10 cellular contexts compared by ENCODE assay signal in genomic region chr2:11698009-11698922, GRCh38. TPM values are rescaled to one million over a fixed set of nuclear protein-coding genes. Genes with fewer than 3 reads are reported as not detected.
DNase-seq lines count a peak whose midpoint lies in the region; ATAC-seq and TF ChIP-seq lines count a peak whose summit lies in the region.
"Had no signal": no experiment of that assay in that cellular context is flagged by ENCODE, and none has a peak within 500 bp of the region (broad histone marks: within the 10 kb centered on the region; RNA-seq: fewer than 3 reads in every experiment).

No MANE protein-coding gene starts in this region.

- H3K9me2 ChIP-seq in SK-N-SH, result no peaks in the 10 kb centered on the region

- H3K27me3 ChIP-seq in SK-N-SH (ENCODE audit: insufficient read depth), result no peaks in the 10 kb centered on the region
- H3K27me3 ChIP-seq in left ventricle myocardium inferior (ENCODE audit: low read depth), result no peaks in the 10 kb centered on the region
- no peaks in the 10 kb centered on the region for H3K27me3 ChIP-seq in sigmoid colon
- H3K27me3 ChIP-seq: foreskin keratinocyte had no signal

- WGBS in SK-N-SH (ENCODE audit: low lambda C conversion rate), result 86% methylated on average over 17 of the region's 24 CpGs
- 73 to 79% methylated on average over 24 of the region's 24 CpGs for WGBS in sigmoid colon, 2 donors

- no peaks in the 10 kb centered on the region for H3K9me3 ChIP-seq in SK-N-SH
- no peaks in the 10 kb centered on the region for H3K9me3 ChIP-seq in left ventricle myocardium inferior (replicated peaks)
- H3K9me3 ChIP-seq in sigmoid colon, result no peaks in the 10 kb centered on the region

- no peak for TF ChIP-seq POLR2A in sigmoid colon (IDR thresholded peaks at IDR 0.05)

- H3K4me2 ChIP-seq in SK-N-SH, result no peak overlapping the region

- TF ChIP-seq EP300 in SK-N-SH (IDR thresholded peaks at IDR 0.05; ENCODE audit: borderline replicate concordance in 1 of 2, low read depth in 1 of 2, low read length in 1 of 2), result no peak; a peak in 1 of 4 replicates
- peak in 2 of 4 donors; percentile 37 to 61 for TF ChIP-seq EP300 in sigmoid colon (IDR thresholded peaks at IDR 0.05)

- H3K27ac ChIP-seq in SK-N-SH (ENCODE audit: low read depth in 2 of 2, low read length in 1 of 2) (peak overlapping the region; percentile 56 to 83; a peak in 3 of 4 replicates), left ventricle myocardium inferior (replicated peaks) (peak overlapping the region; percentile 76), sigmoid colon (peak overlapping the region; percentile 62 to 74 (median 70))
- H3K27ac ChIP-seq: foreskin keratinocyte had no signal

- POLR2A ChIA-PET in SK-N-SH (lab: Yijun Ruan, JAX), result interaction anchor here (2.0 kb wide), 1 partner anchor 49 kb away, joined by 6 read pairs; no protein-coding TSS in a partner anchor

- intact Hi-C loops in left ventricle myocardium inferior (cut with micrococcal nuclease) (loop anchor here (10.0 kb wide), 1 partner anchor 47 kb away; the partner anchor contains the start of gene LPIN1), sigmoid colon (cut with DNase I) (no loop called here)

- ATAC-seq in GM18873 (IDR thresholded peaks at IDR 0.05; ENCODE audit: low FRiP score, unreplicated experiment), result no peak
- no peak for ATAC-seq in HG02840 (IDR thresholded peaks at IDR 0.05; ENCODE audit: low FRiP score, unreplicated experiment)

- CTCF ChIA-PET in SK-N-SH (lab: Yijun Ruan, JAX), result interaction anchor here (1.1 to 31.9 kb wide), 9 partner anchors 11 to 1309 kb away, joined by 3 to 886 read pairs (median 34); partner anchors contain the start of gene LPIN1

- H3F3A ChIP-seq in SK-N-SH (replicated peaks; ENCODE audit: insufficient read depth), result peaks cover 23% of the 10 kb centered on the region

- peak; percentile 84 for DNase-seq in EH (ENCODE audit: low read depth)
- DNase-seq in SK-N-SH, result no peak
- peak; percentile 73 for DNase-seq in left ventricle myocardium inferior
- DNase-seq in sigmoid colon, result peak; percentile 97
- no peak for DNase-seq in GM13976 (ENCODE audit: low spot score)
- no peak for DNase-seq in NAMALWA (ENCODE audit: low spot score)
- DNase-seq: NCI-H1436 had no signal

- no peak overlapping the region for H2AFZ ChIP-seq in SK-N-SH (ENCODE audit: low read depth)

- TF ChIP-seq CTCF in SK-N-SH (IDR thresholded peaks at IDR 0.05) (no peak), left ventricle myocardium inferior (IDR thresholded peaks at IDR 0.05; ENCODE audit: borderline replicate concordance) (peak; percentile 45), sigmoid colon (IDR thresholded peaks at IDR 0.05) (no peak), GM13976 (IDR thresholded peaks at IDR 0.05; ENCODE audit: borderline replicate concordance, control extremely low read depth, extremely low read depth, insufficient read depth, missing control alignments) (no peak)

- TF ChIP-seq RAD21 in SK-N-SH (IDR thresholded peaks at IDR 0.05; ENCODE audit: low read length), result no peak

- H4K20me1 ChIP-seq in SK-N-SH (ENCODE audit: insufficient read depth), result no peaks in the 10 kb centered on the region

- H3K4me1 ChIP-seq in SK-N-SH (ENCODE audit: control insufficient read depth in 1 of 2, insufficient read depth in 2 of 2, low read depth in 1 of 2, low read length in 1 of 2) (peaks cover 17 to 43% of the 10 kb centered on the region in 2 experiments; a peak in 3 of 4 replicates), left ventricle myocardium inferior (peaks cover 30% of the 10 kb centered on the region), sigmoid colon (peaks cover 0 to 32% (median 19%) of the 10 kb centered on the region in 4 donors)

- H3K4me3 ChIP-seq in SK-N-SH (ENCODE audit: low read depth in 2 of 2, low read length in 1 of 2) (no peak overlapping the region), left ventricle myocardium inferior (peak overlapping the region; percentile 21), sigmoid colon (no peak overlapping the region)

- no peaks in the 10 kb centered on the region for H3K36me3 ChIP-seq in SK-N-SH (replicated peaks in 1 of 2; ENCODE audit: control insufficient read depth in 1 of 2, insufficient read depth in 2 of 2, low read length in 1 of 2)
- H3K36me3 ChIP-seq in left ventricle myocardium inferior, result no peaks in the 10 kb centered on the region
- H3K36me3 ChIP-seq in sigmoid colon, result no peaks in the 10 kb centered on the region

- H3K79me2 ChIP-seq in SK-N-SH (ENCODE audit: insufficient read depth), result no peaks in the 10 kb centered on the region

- in situ Hi-C loops in GM13976 (cut with MboI; ENCODE audit: low sequenced_read_pairs, unreplicated experiment), result no loop called here

- H3K9ac ChIP-seq in SK-N-SH, result no peak overlapping the region

TF ChIP-seq in SK-N-SH, 30 proteins besides CTCF, POLR2A, EP300 and RAD21:
- TF ChIP-seq RXRA (IDR thresholded peaks at IDR 0.05; ENCODE audit: borderline replicate concordance, low read depth), result no peak
- TF ChIP-seq TCF12 (IDR thresholded peaks at IDR 0.05), result peak; percentile 55
- 0 out of 2 replicates have a peak, but pooled peaks have one; percentile 13 for TF ChIP-seq PBX3 (IDR thresholded peaks at IDR 0.05)
- TF ChIP-seq SIN3A (IDR thresholded peaks at IDR 0.05; ENCODE audit: borderline replicate concordance, low read depth, low read length), result peak; percentile 36; the same call in 1 of the 2 replicates
- TF ChIP-seq, protein P1, sequence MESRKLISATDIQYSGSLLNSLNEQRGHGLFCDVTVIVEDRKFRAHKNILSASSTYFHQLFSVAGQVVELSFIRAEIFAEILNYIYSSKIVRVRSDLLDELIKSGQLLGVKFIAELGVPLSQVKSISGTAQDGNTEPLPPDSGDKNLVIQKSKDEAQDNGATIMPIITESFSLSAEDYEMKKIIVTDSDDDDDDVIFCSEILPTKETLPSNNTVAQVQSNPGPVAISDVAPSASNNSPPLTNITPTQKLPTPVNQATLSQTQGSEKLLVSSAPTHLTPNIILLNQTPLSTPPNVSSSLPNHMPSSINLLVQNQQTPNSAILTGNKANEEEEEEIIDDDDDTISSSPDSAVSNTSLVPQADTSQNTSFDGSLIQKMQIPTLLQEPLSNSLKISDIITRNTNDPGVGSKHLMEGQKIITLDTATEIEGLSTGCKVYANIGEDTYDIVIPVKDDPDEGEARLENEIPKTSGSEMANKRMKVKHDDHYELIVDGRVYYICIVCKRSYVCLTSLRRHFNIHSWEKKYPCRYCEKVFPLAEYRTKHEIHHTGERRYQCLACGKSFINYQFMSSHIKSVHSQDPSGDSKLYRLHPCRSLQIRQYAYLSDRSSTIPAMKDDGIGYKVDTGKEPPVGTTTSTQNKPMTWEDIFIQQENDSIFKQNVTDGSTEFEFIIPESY (IDR thresholded peaks at IDR 0.05; ENCODE audit: borderline replicate concordance, low read depth), result no peak
- TF ChIP-seq, protein P2, sequence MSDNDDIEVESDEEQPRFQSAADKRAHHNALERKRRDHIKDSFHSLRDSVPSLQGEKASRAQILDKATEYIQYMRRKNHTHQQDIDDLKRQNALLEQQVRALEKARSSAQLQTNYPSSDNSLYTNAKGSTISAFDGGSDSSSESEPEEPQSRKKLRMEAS (IDR thresholded peaks at IDR 0.05; ENCODE audit: low read depth), result peak; percentile 69

RNA-seq across cellular contexts. Expression of gene NTSR2, which starts 28.3 kb away (rescaled TPM):
- not detected in 2 replicates for polyA plus RNA-seq in SK-N-SH (2012; rRNA removed)
- not detected in 2 replicates for polyA plus RNA-seq in SK-N-SH (2012; cell fraction: cytosol; rRNA removed)
- not detected in 2 replicates for polyA plus RNA-seq in SK-N-SH (2012; cell fraction: nucleus; rRNA removed)
- total RNA-seq in left ventricle myocardium inferior, result not detected
- not detected for total RNA-seq in sigmoid colon
- polyA plus RNA-seq in sigmoid colon, result under 1 TPM in 2 of 3 donors, not detected in 1; 0.04 to 0.60 TPM
- total RNA-seq: foreskin keratinocyte had no signal
- polyA plus RNA-seq: foreskin keratinocyte had no signal

RNA-seq across cellular contexts. Expression of gene LPIN1, which starts 48.2 kb away (rescaled TPM):
- polyA plus RNA-seq in SK-N-SH (2012; rRNA removed) (22.1 and 28.2 TPM in 2 replicates), sigmoid colon (10 to 100 TPM in 1 of 3 donors, 1 to 10 TPM in 2; 4.2 to 29.2 (median 4.9) TPM)
- 14.9 and 17.7 TPM in 2 replicates for polyA plus RNA-seq in SK-N-SH (2012; cell fraction: cytosol; rRNA removed)
- 60.5 and 67.4 TPM in 2 replicates for polyA plus RNA-seq in SK-N-SH (2012; cell fraction: nucleus; rRNA removed)
- total RNA-seq in left ventricle myocardium inferior (43.0 TPM), sigmoid colon (10 to 100 TPM; 27.5 to 37.4 (median 30.6) TPM)

Comparison
In these comparisons a context has a peak if more than half of its experiments do, and no peak if none do; other contexts are left out.
1. DNase-seq: peak in EH (single experiment), left ventricle myocardium inferior (single experiment) and sigmoid colon (single experiment); none in SK-N-SH (single experiment), GM13976 (single experiment) and NAMALWA (single experiment).
2. Peak in every context shown above with its lines, with median percentiles within 50 percentile points of each other: H3K27ac ChIP-seq.